In genomic region chr22:30889268-30889995, GRCh38 we compare ENCODE assay signal across 34 cellular contexts.
DNase-seq lines count a peak whose midpoint lies in the region; ATAC-seq, FAIRE-seq and TF ChIP-seq lines count a peak whose summit lies in the region.
"Had no signal": no experiment of that assay in that cellular context is flagged by ENCODE, and none has a peak within 500 bp of the region (broad histone marks: within the 10 kb centered on the region; RNA-seq: fewer than 3 reads in every experiment).

No MANE protein-coding gene starts in this region.

- H4K20me1 ChIP-seq in HepG2 (ENCODE audit: insufficient read depth, low read length) = no peaks in the 10 kb centered on the region

- TF ChIP-seq POLR2A in HepG2 (IDR thresholded peaks at IDR 0.05; ENCODE audit: insufficient read depth in 1 of 2, low read depth in 2 of 2, low read length in 2 of 2) = no peak
- TF ChIP-seq POLR2A in spleen (IDR thresholded peaks at IDR 0.05) = no peak

- ATAC-seq in activated B cell treated with CpG ODN at 0.5 μM for 24 hours (ENCODE audit: low read depth) (no peak), HepG2 (peak; percentile 41), HG03354 (IDR thresholded peaks at IDR 0.05; ENCODE audit: poor library complexity, severe bottlenecking, unreplicated experiment) (no peak)
- ATAC-seq: activated CD8-positive, alpha-beta T cell treated with anti-CD3 and anti-CD28 coated beads for 36 hours had no signal

- H3K4me2 ChIP-seq in HepG2 (ENCODE audit: low read depth, low read length) = no peak overlapping the region
- H3K4me2 ChIP-seq: A549, KMS-11 had no signal

- DNase-seq in activated effector memory CD4-positive, alpha-beta T cell treated with anti-CD3 and anti-CD28 coated beads, Interleukin-2, amount 50 U/mL, for 16 hours = peak; percentile 43
- DNase-seq in activated effector memory CD4-positive, alpha-beta T cell treated with Interleukin-2 at 50 U/mL for 16 hours = no peak
- DNase-seq in activated B cell treated with CpG ODN at 0.5 μM for 24 hours (peak; percentile 6), HepG2 (ENCODE audit: low spot score) (no peak), spleen (peak; percentile 68), NCI-H774 (lab: John Stamatoyannopoulos, UW) (no peak), NCI-H1105 (lab: John Stamatoyannopoulos, UW) (no peak)
- DNase-seq: activated CD4-positive, alpha-beta T cell treated with anti-CD3 and anti-CD28 coated beads for 1 hour; activated CD8-positive, alpha-beta memory T cell treated with anti-CD3 and anti-CD28 coated beads, Interleukin-2, amount 50 U/mL, for 48 hours; activated CD8-positive, alpha-beta T cell treated with anti-CD3 and anti-CD28 coated beads for 36 hours; AML-193; caudate nucleus; cortex of kidney; foreskin fibroblast; GOT3; MM.1S; NCI-H1417; NCI-H2029; NCI-H524 treated with DMSO at 0.1 percent for 48 hours; stimulated activated CD4-positive, alpha-beta T cell treated with anti-CD3 and anti-CD28 coated beads, Interleukin-2, amount 100 ng/mL, for 48 hours; stomach; thyroid gland had no signal

- H3K27me3 Mint-ChIP-seq in activated B cell treated with CpG ODN at 0.5 μM for 24 hours = no peaks in the 10 kb centered on the region
- H3K27me3 Mint-ChIP-seq: activated CD8-positive, alpha-beta T cell treated with anti-CD3 and anti-CD28 coated beads for 36 hours; CD4-positive, alpha-beta T cell had no signal

- CTCF ChIA-PET in activated B cell treated with CpG ODN at 0.5 μM for 24 hours (lab: Charles Lee) (interaction anchor here (3.2 kb wide), 1 partner anchor 255 kb away, joined by 26 read pairs; the partner anchor contains the start of gene SLC35E4), HepG2 (lab: Yijun Ruan, JAX; ENCODE audit: low intra/inter-chr PET ratio, low total read pairs) (interaction anchor here (1.3 to 1.7 kb wide), 2 partner anchors 125 to 126 kb away, joined by 3 to 20 read pairs; no protein-coding TSS in a partner anchor)

- H3K27me3 ChIP-seq in HepG2 (ENCODE audit: control insufficient read depth in 1 of 2, insufficient read depth in 2 of 2, low read length in 2 of 2) = no peaks in the 10 kb centered on the region
- no peaks in the 10 kb centered on the region for H3K27me3 ChIP-seq in spleen (replicated peaks in 1 of 7)
- H3K27me3 ChIP-seq: esophagus muscularis mucosa, stomach, thyroid gland had no signal

- no peak overlapping the region for H3K4me3 Mint-ChIP-seq in activated B cell treated with CpG ODN at 0.5 μM for 24 hours
- H3K4me3 Mint-ChIP-seq: activated CD8-positive, alpha-beta T cell treated with anti-CD3 and anti-CD28 coated beads for 36 hours; CD4-positive, alpha-beta T cell; nephron; T-helper 1 cell treated with Interleukin-12 subunit alpha and Interleukin-12 subunit beta and Interleukin-4 antibody, amounts not matched to agents 30 μg/mL and 1 μg/mL, for 36 hours had no signal

- no peak for TF ChIP-seq RAD21 in HepG2 (CRISPR knock-in tag; IDR thresholded peaks at IDR 0.05)

- no peaks in the 10 kb centered on the region for H3K4me1 Mint-ChIP-seq in activated B cell treated with CpG ODN at 0.5 μM for 24 hours
- H3K4me1 Mint-ChIP-seq: nephron had no signal

- no peak overlapping the region for H3K27ac Mint-ChIP-seq in activated B cell treated with CpG ODN at 0.5 μM for 24 hours
- H3K27ac Mint-ChIP-seq: activated CD8-positive, alpha-beta T cell treated with anti-CD3 and anti-CD28 coated beads for 36 hours; activated T-helper 2 cell treated with anti-CD3 and anti-CD28 coated beads, Interferon-gamma antibody, Interleukin-2, Interleukin-4, amounts not matched to agents 10 μg/mL and 5 μg/mL and 100 μg/mL, durations not matched to agents 14 hours and 24 hours and 36 hours; CD4-positive, alpha-beta T cell; nephron; T-helper 1 cell treated with Interleukin-12 subunit alpha and Interleukin-12 subunit beta and Interleukin-4 antibody, amounts not matched to agents 30 μg/mL and 1 μg/mL, for 36 hours had no signal

- no peak for TF ChIP-seq EP300 in HepG2 (IDR thresholded peaks at IDR 0.05; ENCODE audit: low read depth in 2 of 2, low read length in 2 of 2)
- TF ChIP-seq EP300 in HepG2 (CRISPR knock-in tag; IDR thresholded peaks at IDR 0.05; ENCODE audit: borderline replicate concordance) = no peak

- 20% methylated on average over 1 of the region's 17 CpGs for WGBS in HepG2 (ENCODE audit: low lambda C conversion rate)
- WGBS in spleen, 5 donors = 87 to 95% (median 92%) methylated on average over 3 to 17 of the region's 17 CpGs

- intact Hi-C loops in activated B cell treated with CpG ODN at 0.5 μM for 24 hours (cut with micrococcal nuclease) = no loop called here
- intact Hi-C loops in HepG2 (cut with micrococcal nuclease; ENCODE audit: unreplicated experiment) = no loop called here
- intact Hi-C loops in spleen (cut with DNase I; ENCODE audit: low total_unique reads) = no loop called here

- BruUV-seq in HepG2 (replicated peaks; lab: Mats Ljungman, UMichigan) = no TSS peak

- TF ChIP-seq CTCF in activated B cell treated with CpG ODN at 0.5 μM for 24 hours (IDR thresholded peaks at IDR 0.05) (no peak), HepG2 (CRISPR knock-in tag; IDR thresholded peaks at IDR 0.05) (no peak), spleen (IDR thresholded peaks at IDR 0.05 in 8 of 11, conservative IDR thresholded peaks at IDR 0.05 in 3 of 11) (no peak)

- H2AFZ ChIP-seq in HepG2 (ENCODE audit: low read length) = no peak overlapping the region

- no peak overlapping the region for H3K4me3 ChIP-seq in HepG2 (replicated peaks in 1 of 3; ENCODE audit: insufficient read depth in 1 of 3, low read depth in 2 of 3, low read length in 3 of 3)
- no peak overlapping the region for H3K4me3 ChIP-seq in spleen
- H3K4me3 ChIP-seq: A549, esophagus muscularis mucosa, SK-N-MC, stomach, thyroid gland had no signal

- H3K36me3 ChIP-seq in HepG2 (replicated peaks in 1 of 2; ENCODE audit: control insufficient read depth in 1 of 2, insufficient read depth in 2 of 2, low read length in 2 of 2) = peaks cover 6 to 8% of the 10 kb centered on the region in 2 experiments; a peak in 4 of 5 replicates
- peaks cover 0 to 68% (median 19%) of the 10 kb centered on the region in 6 donors for H3K36me3 ChIP-seq in spleen
- H3K36me3 ChIP-seq: thyroid gland had no signal

- H3K27ac ChIP-seq in HepG2 (ENCODE audit: extremely low read length, insufficient read depth, low read length) = no peak overlapping the region
- H3K27ac ChIP-seq in spleen = no peak overlapping the region
- H3K27ac ChIP-seq: esophagus muscularis mucosa, KMS-11, SK-N-MC, stomach, thyroid gland had no signal

- POLR2A ChIA-PET in activated B cell treated with CpG ODN at 0.5 μM for 24 hours (lab: Charles Lee) = no interaction called here
- POLR2A ChIA-PET in HepG2 (lab: Yijun Ruan, JAX) = interaction anchor here (2.6 kb wide), 1 partner anchor 8 kb away, joined by 7 read pairs; no protein-coding TSS in a partner anchor

- peaks cover 9% of the 10 kb centered on the region for H3K4me1 ChIP-seq in HepG2 (ENCODE audit: insufficient read depth, low read length)
- H3K4me1 ChIP-seq in spleen = no peaks in the 10 kb centered on the region
- H3K4me1 ChIP-seq: A549, esophagus muscularis mucosa, stomach, thyroid gland had no signal

- no peak for FAIRE-seq in HepG2 (lab: Jason Lieb, UNC)
- FAIRE-seq: A549, astrocyte, D721Med, TTC549 had no signal

- no peak overlapping the region for H3K9ac ChIP-seq in HepG2 (ENCODE audit: insufficient read depth, low read depth, low read length)
- H3K9ac ChIP-seq: KMS-11 had no signal

- H3K9me3 Mint-ChIP-seq in activated B cell treated with CpG ODN at 0.5 μM for 24 hours = no peaks in the 10 kb centered on the region
- H3K9me3 Mint-ChIP-seq: activated CD8-positive, alpha-beta T cell treated with anti-CD3 and anti-CD28 coated beads for 36 hours; activated T-helper 2 cell treated with anti-CD3 and anti-CD28 coated beads, Interferon-gamma antibody, Interleukin-2, Interleukin-4, amounts not matched to agents 10 μg/mL and 5 μg/mL and 100 μg/mL, durations not matched to agents 14 hours and 24 hours and 36 hours; CD4-positive, alpha-beta T cell; nephron; T-helper 1 cell treated with Interleukin-12 subunit alpha and Interleukin-12 subunit beta and Interleukin-4 antibody, amounts not matched to agents 30 μg/mL and 1 μg/mL, for 36 hours had no signal

- peaks cover 6% of the 10 kb centered on the region for H3K36me3 Mint-ChIP-seq in activated B cell treated with CpG ODN at 0.5 μM for 24 hours (ENCODE audit: low read depth)

- no peaks in the 10 kb centered on the region for H3K79me2 ChIP-seq in HepG2 (ENCODE audit: insufficient read depth, low read length)

- H3K9me3 ChIP-seq in HepG2 (ENCODE audit: low read length) (no peaks in the 10 kb centered on the region), spleen (no peaks in the 10 kb centered on the region)
- H3K9me3 ChIP-seq: A549, esophagus muscularis mucosa, stomach, thyroid gland had no signal

- in situ Hi-C loops in HepG2 (cut with HindIII; ENCODE audit: extremely low pct_ligation_motif_present, low pct_unique_long_range_greater_than_20kb) = no loop called here

TF ChIP-seq in HepG2, 621 proteins besides CTCF, POLR2A, EP300 and RAD21:
- TF ChIP-seq CEBPG (CRISPR knock-in tag; IDR thresholded peaks at IDR 0.05) (peak; percentile 61; the same call in 1 of the 2 replicates), HMGA1 (CRISPR knock-in tag; conservative IDR thresholded peaks at IDR 0.05) (no peak), TERF1 (CRISPR knock-in tag; IDR thresholded peaks at IDR 0.05) (no peak), HNF4A (CRISPR knock-in tag; IDR thresholded peaks at IDR 0.05) (peak; percentile 58; the same call in 1 of the 2 replicates), ZNF768 (CRISPR knock-in tag; IDR thresholded peaks at IDR 0.05) (no peak), IKZF1 (IDR thresholded peaks at IDR 0.05) (no peak), GFI1 (CRISPR knock-in tag; IDR thresholded peaks at IDR 0.05; ENCODE audit: borderline replicate concordance) (no peak), MED8 (CRISPR knock-in tag; IDR thresholded peaks at IDR 0.05; ENCODE audit: insufficient replicate concordance) (no peak), PAWR (CRISPR knock-in tag; IDR thresholded peaks at IDR 0.05; ENCODE audit: borderline replicate concordance) (no peak), CEBPB (IDR thresholded peaks at IDR 0.05; ENCODE audit: borderline replicate concordance, low read depth, low read length) (peak; percentile 76; the same call in 1 of the 2 replicates), ZSCAN20 (CRISPR knock-in tag; IDR thresholded peaks at IDR 0.05; ENCODE audit: borderline replicate concordance) (no peak)

Comparison
In these comparisons a context has a peak if more than half of its experiments do, and no peak if none do; other contexts are left out.
1. DNase-seq: peak in activated effector memory CD4-positive, alpha-beta T cell treated with anti-CD3 and anti-CD28 coated beads, Interleukin-2, amount 50 U/mL, for 16 hours (single experiment), activated B cell treated with CpG ODN at 0.5 μM for 24 hours (single experiment) and spleen (single experiment); none in activated effector memory CD4-positive, alpha-beta T cell treated with Interleukin-2 at 50 U/mL for 16 hours (single experiment), HepG2 (single experiment), NCI-H774 (single experiment) and NCI-H1105 (single experiment).